In the genomic region with DNA sequence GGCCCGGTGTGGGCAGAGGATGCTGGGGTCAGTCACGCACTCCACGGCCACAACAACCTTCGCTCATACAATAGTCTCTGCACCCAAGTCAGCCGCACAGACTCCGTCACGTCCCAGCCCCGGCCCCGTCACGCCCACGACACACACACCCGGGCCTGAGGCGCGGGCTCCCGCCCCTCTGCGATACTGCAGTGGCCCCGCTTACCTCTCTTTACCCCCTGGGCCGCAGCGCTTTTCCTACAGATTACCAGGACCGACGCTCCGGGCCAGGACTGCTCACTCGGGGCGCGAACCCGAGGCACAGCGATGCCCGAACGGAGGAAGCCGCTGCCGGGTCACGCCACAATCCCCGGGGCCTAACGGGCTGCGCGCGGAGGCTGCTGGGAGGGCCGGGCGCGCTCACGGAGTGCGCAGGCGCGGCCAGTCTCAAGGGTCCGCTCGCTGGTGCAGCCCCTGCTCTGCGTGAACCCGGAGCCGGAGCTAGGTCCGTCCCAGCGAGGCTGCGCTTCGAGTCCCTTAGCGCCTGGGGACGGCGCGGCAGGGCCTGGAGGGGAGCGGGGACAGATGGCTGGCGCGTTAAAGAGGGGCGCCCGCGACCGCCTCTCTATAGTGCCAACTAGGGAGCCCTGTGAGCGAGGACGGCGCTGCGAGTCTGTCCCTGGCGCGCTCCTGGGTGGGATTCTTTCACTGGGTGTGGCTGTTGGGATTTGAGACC, we compare ENCODE assay signal across 8 cellular contexts. TPM values are rescaled to one million over a fixed set of nuclear protein-coding genes. Genes with fewer than 3 reads are reported as not detected.
DNase-seq lines count a peak whose midpoint lies in the region; ATAC-seq and TF ChIP-seq lines count a peak whose summit lies in the region.

A gene (minus strand): TSS at position 358 of the 715 bp plus-strand sequence. CDS start 8,855 bp downstream, outside the sequence.

- intact Hi-C loops in CD4-positive, alpha-beta T cell (cut with DNase I, micrococcal nuclease): loop anchor here (2.0 to 5.0 kb wide), 4 partner anchors 41 to 204 kb away; a partner anchor contains a TSS
- intact Hi-C loops in cardiac septum (cut with DNase I): loop anchor here (2.0 to 5.0 kb wide), 2 partner anchors 41 to 70 kb away; a partner anchor contains a TSS
- intact Hi-C loops in tibial artery (cut with DNase I; ENCODE audit: low total_unique reads): no loop called here

- H3K27me3 ChIP-seq in CD4-positive, alpha-beta T cell (ENCODE audit: control insufficient read depth, insufficient read depth, low read length): peaks cover 23% of the 10 kb centered on the region
- H3K27me3 ChIP-seq in trophoblast cell (ENCODE audit: insufficient read depth, low read length) (no peaks in the 10 kb centered on the region), tibial artery (no peaks in the 10 kb centered on the region)

- peak; percentile 86 for ATAC-seq in CD4-positive, alpha-beta T cell (ENCODE audit: poor library complexity)
- peak; percentile 80 for ATAC-seq in GM21360 (IDR thresholded peaks at IDR 0.05; ENCODE audit: unreplicated experiment)

- H3K27me3 Mint-ChIP-seq in CD4-positive, alpha-beta T cell: peaks cover 29% of the 10 kb centered on the region
- H3K27me3 Mint-ChIP-seq in activated naive CD8-positive, alpha-beta T cell treated with anti-CD3 and anti-CD28 coated beads for 36 hours: peaks cover 30% of the 10 kb centered on the region

- CTCF ChIA-PET in CD4-positive, alpha-beta T cell (lab: Charles Lee): interaction anchor here (0.6 kb wide), 1 partner anchor 57 kb away, joined by 3 read pairs; no protein-coding TSS in a partner anchor

- H3K79me1 ChIP-seq in trophoblast cell (ENCODE audit: low read length): peaks cover 17% of the 10 kb centered on the region

- no peak within 1 kb of the TSS for H3K23ac ChIP-seq in trophoblast cell (ENCODE audit: low read length)

- no peak within 1 kb of the TSS for H2BK12ac ChIP-seq in trophoblast cell (ENCODE audit: low read length)

- H3K4me3 Mint-ChIP-seq in CD4-positive, alpha-beta T cell: peak within 1 kb of the TSS; percentile 95
- peak within 1 kb of the TSS; percentile 93 for H3K4me3 Mint-ChIP-seq in activated naive CD8-positive, alpha-beta T cell treated with anti-CD3 and anti-CD28 coated beads for 36 hours

- peaks cover 57% of the 10 kb centered on the region for H3K36me3 Mint-ChIP-seq in CD4-positive, alpha-beta T cell (ENCODE audit: low read depth)
- H3K36me3 Mint-ChIP-seq in activated naive CD8-positive, alpha-beta T cell treated with anti-CD3 and anti-CD28 coated beads for 36 hours: peaks cover 70% of the 10 kb centered on the region

- H4K91ac ChIP-seq in trophoblast cell (ENCODE audit: low read depth, low read length): peak within 1 kb of the TSS; percentile 86

- peak; percentile 54 to 76 (median 68) for DNase-seq in CD4-positive, alpha-beta T cell
- DNase-seq in KG1 (lab: John Stamatoyannopoulos, UW): peak; percentile 37
- DNase-seq in SK-N-MC (ENCODE audit: low read depth, low spot score): no peak
- peak; percentile 86 for DNase-seq in activated naive CD8-positive, alpha-beta T cell treated with anti-CD3 and anti-CD28 coated beads for 36 hours
- DNase-seq in cardiac septum (ENCODE audit: low spot score): peak; percentile 88
- DNase-seq in trophoblast cell: peak; percentile 67 to 81
- DNase-seq in tibial artery: peak; percentile 61 to 87

- H3K9ac ChIP-seq in SK-N-MC (ENCODE audit: insufficient read length) (peak within 1 kb of the TSS; percentile 79), trophoblast cell (ENCODE audit: low read length) (peak within 1 kb of the TSS; percentile 96)

- peak within 1 kb of the TSS; percentile 76 for H3K14ac ChIP-seq in trophoblast cell (ENCODE audit: low read length)

- peaks cover 4% of the 10 kb centered on the region for H3K9me3 Mint-ChIP-seq in CD4-positive, alpha-beta T cell
- H3K9me3 Mint-ChIP-seq in activated naive CD8-positive, alpha-beta T cell treated with anti-CD3 and anti-CD28 coated beads for 36 hours: peaks cover 35% of the 10 kb centered on the region

- peak within 1 kb of the TSS; percentile 67 for H3K18ac ChIP-seq in trophoblast cell (ENCODE audit: low read length)

- H3K27ac ChIP-seq in CD4-positive, alpha-beta T cell (ENCODE audit: low read depth, low read length): peak within 1 kb of the TSS; percentile 51
- H3K27ac ChIP-seq in SK-N-MC (peak within 1 kb of the TSS; percentile 50; the same call in 1 of the 2 replicates), trophoblast cell (ENCODE audit: low read depth, low read length) (peak within 1 kb of the TSS; percentile 55), tibial artery (peak within 1 kb of the TSS; percentile 87 to 99)

- H2BK5ac ChIP-seq in trophoblast cell (ENCODE audit: low read depth, low read length, poor library complexity): peak within 1 kb of the TSS; percentile 58

- H3K4me3 ChIP-seq in SK-N-MC: peak within 1 kb of the TSS; percentile 82
- H3K4me3 ChIP-seq in trophoblast cell (ENCODE audit: low read depth, low read length): peak within 1 kb of the TSS; percentile 85
- peak within 1 kb of the TSS; percentile 67 to 72 for H3K4me3 ChIP-seq in tibial artery

- H3K79me2 ChIP-seq in trophoblast cell (ENCODE audit: control insufficient read depth, insufficient read depth, low read length, poor library complexity): peaks cover 15% of the 10 kb centered on the region

- peak within 1 kb of the TSS; percentile 100 for H4K8ac ChIP-seq in trophoblast cell (ENCODE audit: low read depth, low read length)

- H3K27ac Mint-ChIP-seq in CD4-positive, alpha-beta T cell: peak within 1 kb of the TSS; percentile 93
- peak within 1 kb of the TSS; percentile 96 for H3K27ac Mint-ChIP-seq in activated naive CD8-positive, alpha-beta T cell treated with anti-CD3 and anti-CD28 coated beads for 36 hours

- H2AFZ ChIP-seq in trophoblast cell (ENCODE audit: insufficient read depth, low read length, poor library complexity): peak within 1 kb of the TSS; percentile 88

- POLR2A ChIA-PET in CD4-positive, alpha-beta T cell (lab: Charles Lee): interaction anchor here (0.8 to 2.6 kb wide), 8 partner anchors 71 to 432 kb away, joined by 3 to 17 read pairs (median 4); a partner anchor contains a TSS

- peak within 1 kb of the TSS; percentile 46 for H3K4ac ChIP-seq in trophoblast cell (ENCODE audit: low read depth, low read length)

- peak within 1 kb of the TSS; percentile 20 for H2AK5ac ChIP-seq in trophoblast cell (ENCODE audit: low read length)

- peak within 1 kb of the TSS; percentile 49 for H4K12ac ChIP-seq in trophoblast cell (ENCODE audit: low read depth, low read length)

- H3K4me1 ChIP-seq in trophoblast cell (ENCODE audit: control insufficient read depth in 1 of 2, insufficient read depth in 2 of 2, low read length in 2 of 2) (peaks cover 7 to 16% of the 10 kb centered on the region in 2 experiments), tibial artery (peaks cover 0 to 19% (median 15%) of the 10 kb centered on the region in 4 donors)

- TF ChIP-seq CTCF in CD4-positive, alpha-beta T cell (IDR thresholded peaks at IDR 0.05): no peak
- no peak for TF ChIP-seq CTCF in tibial artery (IDR thresholded peaks at IDR 0.05)

- H3K4me2 ChIP-seq in trophoblast cell (ENCODE audit: low read length): peak within 1 kb of the TSS; percentile 78

- peaks cover 27% of the 10 kb centered on the region for H3K4me1 Mint-ChIP-seq in CD4-positive, alpha-beta T cell (ENCODE audit: low read depth)
- peaks cover 15% of the 10 kb centered on the region for H3K4me1 Mint-ChIP-seq in activated naive CD8-positive, alpha-beta T cell treated with anti-CD3 and anti-CD28 coated beads for 36 hours

- H3K9me3 ChIP-seq in CD4-positive, alpha-beta T cell (ENCODE audit: control insufficient read depth, low read length): peaks cover 20% of the 10 kb centered on the region
- H3K9me3 ChIP-seq in SK-N-MC (ENCODE audit: low read depth, low read length) (no peaks in the 10 kb centered on the region), trophoblast cell (ENCODE audit: insufficient read depth, low read depth, low read length) (no peaks in the 10 kb centered on the region), tibial artery (peaks cover 0 to 5% (median 0%) of the 10 kb centered on the region in 3 donors)

- H3K36me3 ChIP-seq in SK-N-MC (ENCODE audit: insufficient read depth, low read length): peaks cover 13% of the 10 kb centered on the region; the same call in 1 of the 2 replicates
- no peaks in the 10 kb centered on the region for H3K36me3 ChIP-seq in trophoblast cell (ENCODE audit: control insufficient read depth in 1 of 2, insufficient read depth in 2 of 2, low read length in 2 of 2)
- no peaks in the 10 kb centered on the region for H3K36me3 ChIP-seq in tibial artery

- H2BK120ac ChIP-seq in trophoblast cell (ENCODE audit: insufficient read depth, low read length, poor library complexity): peak within 1 kb of the TSS; percentile 84

- WGBS in trophoblast cell (ENCODE audit: extremely low coverage, insufficient coverage, insufficient read length): no CpG with 5 or more reads among the region's 70 CpGs

RNA-seq across cellular contexts. Expression of the gene that starts here (rescaled TPM):
- total RNA-seq in CD4-positive, alpha-beta T cell: 1 to 10 TPM; 3.4 to 3.8 TPM
- 1 to 10 TPM; 5.2 to 5.7 TPM for total RNA-seq in activated naive CD8-positive, alpha-beta T cell treated with anti-CD3 and anti-CD28 coated beads for 36 hours
- total RNA-seq in cardiac septum: 5.7 TPM
- 5.3 and 5.5 TPM in 2 replicates for polyA plus RNA-seq in trophoblast cell (2013)
